24 cellular contexts compared by ENCODE assay signal in genomic region chr1:243594455-243594854, GRCh38.
"Had no signal": no experiment of that assay in that cellular context is flagged by ENCODE, and none has a peak within 500 bp of the region (broad histone marks: within the 10 kb centered on the region; RNA-seq: fewer than 3 reads in every experiment).

No MANE protein-coding gene starts in this region.

- H3K27ac Mint-ChIP-seq: activated CD4-positive, alpha-beta T cell treated with anti-CD3 and anti-CD28 coated beads for 36 hours; activated naive CD4-positive, alpha-beta T cell treated with anti-CD3 and anti-CD28 coated beads for 36 hours; activated naive CD8-positive, alpha-beta T cell; activated T-helper 1 cell treated with anti-CD3 and anti-CD28 coated beads, Interleukin-12 subunit alpha, Interleukin-12 subunit beta, Interleukin-2, Interleukin-4 antibody, amounts not matched to agents 30 ng/mL and 10 ng/mL and 1 ng/mL, durations not matched to agents 14 hours and 24 hours and 36 hours had no signal

- H3K36me3 ChIP-seq: brain microvascular endothelial cell, cardiac muscle cell, MG63 had no signal

- H3K27me3 Mint-ChIP-seq: activated CD4-positive, alpha-beta T cell treated with anti-CD3 and anti-CD28 coated beads for 36 hours; activated naive CD8-positive, alpha-beta T cell; T-cell had no signal

- H3K4me3 ChIP-seq: cardiac muscle cell, MG63 had no signal

- H3K27me3 ChIP-seq: brain microvascular endothelial cell, cardiac muscle cell, MG63 had no signal

- ATAC-seq: activated CD4-positive, alpha-beta T cell treated with anti-CD3 and anti-CD28 coated beads for 36 hours; T-cell had no signal

- H3K4me3 Mint-ChIP-seq: activated CD4-positive, alpha-beta T cell treated with anti-CD3 and anti-CD28 coated beads for 36 hours; activated naive CD4-positive, alpha-beta T cell treated with anti-CD3 and anti-CD28 coated beads for 36 hours; activated naive CD8-positive, alpha-beta T cell; activated T-helper 1 cell treated with anti-CD3 and anti-CD28 coated beads, Interleukin-12 subunit alpha, Interleukin-12 subunit beta, Interleukin-2, Interleukin-4 antibody, amounts not matched to agents 30 ng/mL and 10 ng/mL and 1 ng/mL, durations not matched to agents 14 hours and 24 hours and 36 hours; T-cell had no signal

- H3K27ac ChIP-seq: cardiac muscle cell, VCaP had no signal

- DNase-seq: activated CD4-positive, alpha-beta T cell treated with anti-CD3 and anti-CD28 coated beads for 36 hours; activated CD4-positive, alpha-beta T cell treated with anti-CD3 and anti-CD28 coated beads, Interleukin-2, amount 50 U/mL, for 1 hour; activated CD8-positive, alpha-beta memory T cell treated with anti-CD3 and anti-CD28 coated beads for 24 hours; activated gamma-delta T cell; activated naive CD4-positive, alpha-beta T cell treated with anti-CD3 and anti-CD28 coated beads for 36 hours; amygdala; brain microvascular endothelial cell; MG63; MV-4-11; NCI-H1092 treated with DMSO at 0.1 percent for 48 hours; NCI-H1417 treated with DMSO at 0.1 percent for 48 hours; NCI-H1694; NCI-H2029; NCI-H2107; NCI-H2171 treated with DMSO at 0.1 percent for 48 hours; NCI-H226; NCI-H526; NCI-H774; SIG-M5; T-cell had no signal
